Comparison of ENCODE assay signal across 29 cellular contexts in the genomic region with DNA sequence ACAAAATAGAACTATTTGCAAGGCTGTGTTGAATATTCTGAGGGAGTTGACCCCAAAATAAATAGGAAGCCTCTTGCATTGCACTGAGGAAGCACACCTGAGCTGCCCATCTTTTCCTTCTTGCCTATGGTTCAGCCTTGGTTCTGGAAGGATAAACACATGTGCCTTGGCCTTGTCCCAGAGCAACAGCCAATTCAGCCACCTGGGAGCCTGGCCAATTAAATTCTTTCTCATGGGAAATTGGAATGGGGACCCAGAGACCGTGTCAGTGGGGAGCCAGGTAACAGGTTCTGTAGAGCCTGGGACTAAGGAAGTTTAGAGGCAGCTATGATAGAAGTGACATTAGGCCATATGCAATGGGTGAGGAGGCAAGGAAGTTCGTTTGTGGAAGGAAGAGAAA.
"Had no signal": no experiment of that assay in that cellular context is flagged by ENCODE, and none has a peak within 500 bp of the region (broad histone marks: within the 10 kb centered on the region; RNA-seq: fewer than 3 reads in every experiment).

No MANE protein-coding gene starts in this region.

- H3K4me3 Mint-ChIP-seq: activated CD4-positive, alpha-beta memory T cell treated with anti-CD3 and anti-CD28 coated beads for 36 hours; activated CD4-positive, alpha-beta T cell treated with anti-CD3 and anti-CD28 coated beads for 36 hours; activated CD4-positive, alpha-beta T cell treated with anti-CD3 and anti-CD28 coated beads, Interleukin-2, amount 10 ng/mL, durations not matched to agents 24 days and 14 days; activated naive CD4-positive, alpha-beta T cell treated with anti-CD3 and anti-CD28 coated beads, Interleukin-2, amount 10 ng/mL, durations not matched to agents 7 days and 5 days; activated naive CD8-positive, alpha-beta T cell treated with anti-CD3 and anti-CD28 coated beads, Interleukin-2, amount 10 ng/mL, durations not matched to agents 7 days and 5 days; activated T-cell treated with anti-CD3 and anti-CD28 coated beads, Interleukin-2, amount 50 U/mL, for 24 hours; activated T-cell treated with anti-CD3 and anti-CD28 coated beads, Interleukin-2, amount 50 U/mL, for 72 hours; central memory CD8-positive, alpha-beta T cell; effector memory CD8-positive, alpha-beta T cell; T-cell; T-helper 1 cell treated with Interleukin-12 subunit alpha and Interleukin-12 subunit beta and Interleukin-4 antibody, amounts not matched to agents 30 μg/mL and 1 μg/mL, for 36 hours; T-helper 2 cell treated with Interferon-gamma antibody and Interleukin-4, amounts not matched to agents 5 μg/mL and 100 μg/mL, for 36 hours had no signal

- H3K9me3 ChIP-seq: body of pancreas, esophagus squamous epithelium, gastroesophageal sphincter, heart right ventricle had no signal

- H3K27ac Mint-ChIP-seq: activated CD4-positive, alpha-beta memory T cell treated with anti-CD3 and anti-CD28 coated beads for 36 hours; activated CD4-positive, alpha-beta T cell treated with anti-CD3 and anti-CD28 coated beads for 36 hours; activated CD4-positive, alpha-beta T cell treated with anti-CD3 and anti-CD28 coated beads, Interleukin-2, amount 10 ng/mL, durations not matched to agents 24 days and 14 days; activated naive CD4-positive, alpha-beta T cell treated with anti-CD3 and anti-CD28 coated beads, Interleukin-2, amount 10 ng/mL, durations not matched to agents 7 days and 5 days; activated naive CD4-positive, alpha-beta T cell treated with anti-CD3 and anti-CD28 coated beads, Interleukin-2, amount 50 U/mL, for 72 hours; activated naive CD8-positive, alpha-beta T cell treated with anti-CD3 and anti-CD28 coated beads, Interleukin-2, amount 10 ng/mL, durations not matched to agents 7 days and 5 days; activated T-cell treated with anti-CD3 and anti-CD28 coated beads, Interleukin-2, amount 50 U/mL, for 24 hours; activated T-cell treated with anti-CD3 and anti-CD28 coated beads, Interleukin-2, amount 50 U/mL, for 72 hours; effector memory CD8-positive, alpha-beta T cell; T-cell; T-helper 1 cell treated with Interleukin-12 subunit alpha and Interleukin-12 subunit beta and Interleukin-4 antibody, amounts not matched to agents 30 μg/mL and 1 μg/mL, for 36 hours; T-helper 2 cell treated with Interferon-gamma antibody and Interleukin-4, amounts not matched to agents 5 μg/mL and 100 μg/mL, for 36 hours had no signal

- ATAC-seq: activated CD4-positive, alpha-beta T cell treated with anti-CD3 and anti-CD28 coated beads for 36 hours; activated naive CD4-positive, alpha-beta T cell treated with anti-CD3 and anti-CD28 coated beads, Interleukin-2, amount 50 U/mL, for 72 hours; activated T-cell treated with anti-CD3 and anti-CD28 coated beads, Interleukin-2, amount 50 U/mL, for 72 hours; body of pancreas; effector memory CD8-positive, alpha-beta T cell; gastroesophageal sphincter; heart right ventricle; T-cell had no signal

- H3K4me1 Mint-ChIP-seq: central memory CD8-positive, alpha-beta T cell had no signal

- H3K4me1 ChIP-seq: body of pancreas, gastroesophageal sphincter had no signal

- H3K27me3 ChIP-seq: body of pancreas, esophagus squamous epithelium, gastroesophageal sphincter, heart right ventricle had no signal

- H3K4me3 ChIP-seq: body of pancreas, esophagus squamous epithelium, gastroesophageal sphincter, heart right ventricle had no signal

- H3K27me3 Mint-ChIP-seq: activated naive CD8-positive, alpha-beta T cell treated with anti-CD3 and anti-CD28 coated beads, Interleukin-2, amount 10 ng/mL, durations not matched to agents 7 days and 5 days; activated T-cell treated with anti-CD3 and anti-CD28 coated beads, Interleukin-2, amount 50 U/mL, for 24 hours had no signal

- H3K36me3 Mint-ChIP-seq: activated CD4-positive, alpha-beta memory T cell treated with anti-CD3 and anti-CD28 coated beads for 36 hours; activated naive CD4-positive, alpha-beta T cell treated with anti-CD3 and anti-CD28 coated beads, Interleukin-2, amount 50 U/mL, for 72 hours; T-cell had no signal

- H3K9me3 Mint-ChIP-seq: activated CD4-positive, alpha-beta memory T cell treated with anti-CD3 and anti-CD28 coated beads for 36 hours; activated naive CD4-positive, alpha-beta T cell treated with anti-CD3 and anti-CD28 coated beads, Interleukin-2, amount 10 ng/mL, durations not matched to agents 7 days and 5 days; activated T-cell treated with anti-CD3 and anti-CD28 coated beads, Interleukin-2, amount 50 U/mL, for 24 hours; activated T-cell treated with anti-CD3 and anti-CD28 coated beads, Interleukin-2, amount 50 U/mL, for 72 hours; central memory CD8-positive, alpha-beta T cell; T-cell; T-helper 1 cell treated with Interleukin-12 subunit alpha and Interleukin-12 subunit beta and Interleukin-4 antibody, amounts not matched to agents 30 μg/mL and 1 μg/mL, for 36 hours; T-helper 2 cell treated with Interferon-gamma antibody and Interleukin-4, amounts not matched to agents 5 μg/mL and 100 μg/mL, for 36 hours had no signal

- H3K36me3 ChIP-seq: esophagus squamous epithelium, gastroesophageal sphincter, heart right ventricle had no signal

- H3K27ac ChIP-seq: body of pancreas, epithelial cell of prostate, gastroesophageal sphincter, heart right ventricle had no signal

- DNase-seq: activated CD4-positive, alpha-beta memory T cell treated with anti-CD3 and anti-CD28 coated beads for 36 hours; activated CD4-positive, alpha-beta T cell treated with anti-CD3 and anti-CD28 coated beads for 36 hours; activated CD4-positive, alpha-beta T cell treated with anti-CD3 and anti-CD28 coated beads, Interleukin-2, amount 10 ng/mL, durations not matched to agents 24 days and 14 days; activated CD4-positive, CD25-positive, alpha-beta regulatory T cell; activated CD4-positive, CD25-positive, alpha-beta regulatory T cell treated with anti-CD3 and anti-CD28 coated beads, Interleukin-2, amount 50 U/mL, for 72 hours; activated CD8-positive, alpha-beta memory T cell treated with anti-CD3 and anti-CD28 coated beads, Interleukin-2, amount 50 U/mL, for 48 hours; activated gamma-delta T cell; activated naive CD4-positive, alpha-beta T cell; activated naive CD4-positive, alpha-beta T cell treated with anti-CD3 and anti-CD28 coated beads, Interleukin-2, amount 10 ng/mL, durations not matched to agents 7 days and 5 days; activated naive CD8-positive, alpha-beta T cell treated with anti-CD3 and anti-CD28 coated beads, Interleukin-2, amount 10 ng/mL, durations not matched to agents 7 days and 5 days; activated T-cell treated with anti-CD3 and anti-CD28 coated beads for 4 hours; activated T-cell treated with anti-CD3 and anti-CD28 coated beads, Interleukin-2, amount 50 U/mL, for 24 hours; activated T-cell treated with anti-CD3 and anti-CD28 coated beads, Interleukin-2, amount 50 U/mL, for 72 hours; body of pancreas; cortex of kidney; effector CD4-positive, alpha-beta T cell; effector memory CD8-positive, alpha-beta T cell; esophagus squamous epithelium; foreskin melanocyte; heart right ventricle; SW 1271; T-cell; T1000 had no signal
